3 cellular contexts compared by ENCODE assay signal in the genomic region with DNA sequence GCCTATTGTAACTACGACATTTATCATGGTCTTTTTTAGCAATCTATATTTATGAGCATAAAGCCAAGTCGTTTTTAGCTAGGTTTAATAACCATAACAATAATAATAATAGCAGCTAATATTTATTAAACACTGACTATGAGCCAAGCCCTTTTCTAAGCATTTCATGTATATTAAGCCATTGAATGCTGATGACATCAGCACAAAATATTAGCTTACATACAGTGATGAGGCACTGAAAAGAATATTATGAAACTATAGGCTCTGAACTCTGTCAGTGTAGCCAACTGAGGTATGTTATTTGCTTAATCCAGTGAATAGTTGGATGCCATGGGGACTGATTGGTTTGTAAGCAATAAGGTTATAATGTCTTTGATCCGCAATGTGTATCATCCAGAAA.
TF ChIP-seq lines count a peak whose summit lies in the region.

No MANE protein-coding gene starts in this region.

TF ChIP-seq in HepG2, 621 proteins besides CTCF, POLR2A, EP300 and RAD21:
- TF ChIP-seq, protein P1, sequence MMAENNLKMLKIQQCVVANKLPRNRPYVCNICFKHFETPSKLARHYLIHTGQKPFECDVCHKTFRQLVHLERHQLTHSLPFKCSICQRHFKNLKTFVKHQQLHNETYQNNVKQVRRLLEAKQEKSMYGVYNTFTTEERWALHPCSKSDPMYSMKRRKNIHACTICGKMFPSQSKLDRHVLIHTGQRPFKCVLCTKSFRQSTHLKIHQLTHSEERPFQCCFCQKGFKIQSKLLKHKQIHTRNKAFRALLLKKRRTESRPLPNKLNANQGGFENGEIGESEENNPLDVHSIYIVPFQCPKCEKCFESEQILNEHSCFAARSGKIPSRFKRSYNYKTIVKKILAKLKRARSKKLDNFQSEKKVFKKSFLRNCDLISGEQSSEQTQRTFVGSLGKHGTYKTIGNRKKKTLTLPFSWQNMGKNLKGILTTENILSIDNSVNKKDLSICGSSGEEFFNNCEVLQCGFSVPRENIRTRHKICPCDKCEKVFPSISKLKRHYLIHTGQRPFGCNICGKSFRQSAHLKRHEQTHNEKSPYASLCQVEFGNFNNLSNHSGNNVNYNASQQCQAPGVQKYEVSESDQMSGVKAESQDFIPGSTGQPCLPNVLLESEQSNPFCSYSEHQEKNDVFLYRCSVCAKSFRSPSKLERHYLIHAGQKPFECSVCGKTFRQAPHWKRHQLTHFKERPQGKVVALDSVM (CRISPR knock-in tag; IDR thresholded peaks at IDR 0.05) = no peak
- TF ChIP-seq MAFF (IDR thresholded peaks at IDR 0.05; ENCODE audit: low read depth, low read length) = peak; percentile 68
- peak in 1 of 2 experiments; percentile 72; a peak in 3 of 4 replicates for TF ChIP-seq MAFK (conservative IDR thresholded peaks at IDR 0.05 in 1 of 2, IDR thresholded peaks at IDR 0.05 in 1 of 2; ENCODE audit: low read length in 2 of 2)

TF ChIP-seq in A549, 52 proteins besides CTCF, POLR2A, EP300 and RAD21:
- TF ChIP-seq JUNB (IDR thresholded peaks at IDR 0.05) (no peak), BHLHE40 (IDR thresholded peaks at IDR 0.05; ENCODE audit: low read depth, low read length) (no peak), TP53 (CRISPR knock-in tag; IDR thresholded peaks at IDR 0.05) (no peak), HEYL (CRISPR knock-in tag; IDR thresholded peaks at IDR 0.05) (no peak), HOXB5 (CRISPR knock-in tag; IDR thresholded peaks at IDR 0.05) (no peak), RFX5 (IDR thresholded peaks at IDR 0.05) (no peak), MAFK (IDR thresholded peaks at IDR 0.05; ENCODE audit: partially characterized antibody) (peak; percentile 50)
- TF ChIP-seq, protein P2, sequence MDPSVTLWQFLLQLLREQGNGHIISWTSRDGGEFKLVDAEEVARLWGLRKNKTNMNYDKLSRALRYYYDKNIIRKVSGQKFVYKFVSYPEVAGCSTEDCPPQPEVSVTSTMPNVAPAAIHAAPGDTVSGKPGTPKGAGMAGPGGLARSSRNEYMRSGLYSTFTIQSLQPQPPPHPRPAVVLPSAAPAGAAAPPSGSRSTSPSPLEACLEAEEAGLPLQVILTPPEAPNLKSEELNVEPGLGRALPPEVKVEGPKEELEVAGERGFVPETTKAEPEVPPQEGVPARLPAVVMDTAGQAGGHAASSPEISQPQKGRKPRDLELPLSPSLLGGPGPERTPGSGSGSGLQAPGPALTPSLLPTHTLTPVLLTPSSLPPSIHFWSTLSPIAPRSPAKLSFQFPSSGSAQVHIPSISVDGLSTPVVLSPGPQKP (IDR thresholded peaks at IDR 0.05; ENCODE audit: low read depth, low read length) = no peak
TF ChIP-seq in A549: peak in this region for 1.

TF ChIP-seq in IMR-90, 13 proteins besides CTCF, POLR2A, EP300 and RAD21:
- peak; percentile 47 for TF ChIP-seq MAFK (IDR thresholded peaks at IDR 0.05; ENCODE audit: low read depth, low read length)
- TF ChIP-seq MAZ (IDR thresholded peaks at IDR 0.05; ENCODE audit: borderline replicate concordance, low read depth, low read length) = no peak
- TF ChIP-seq CEBPB (IDR thresholded peaks at IDR 0.05; ENCODE audit: low read depth, low read length) = no peak
- no peak for TF ChIP-seq CHD1 (IDR thresholded peaks at IDR 0.05; ENCODE audit: low read depth, low read length)
- TF ChIP-seq MXI1 (IDR thresholded peaks at IDR 0.05; ENCODE audit: borderline replicate concordance, low read depth, low read length) = no peak
- TF ChIP-seq, protein P3, sequence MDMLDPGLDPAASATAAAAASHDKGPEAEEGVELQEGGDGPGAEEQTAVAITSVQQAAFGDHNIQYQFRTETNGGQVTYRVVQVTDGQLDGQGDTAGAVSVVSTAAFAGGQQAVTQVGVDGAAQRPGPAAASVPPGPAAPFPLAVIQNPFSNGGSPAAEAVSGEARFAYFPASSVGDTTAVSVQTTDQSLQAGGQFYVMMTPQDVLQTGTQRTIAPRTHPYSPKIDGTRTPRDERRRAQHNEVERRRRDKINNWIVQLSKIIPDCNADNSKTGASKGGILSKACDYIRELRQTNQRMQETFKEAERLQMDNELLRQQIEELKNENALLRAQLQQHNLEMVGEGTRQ (IDR thresholded peaks at IDR 0.05; ENCODE audit: low read depth, low read length) = no peak
- no peak for TF ChIP-seq FOS (IDR thresholded peaks at IDR 0.05; ENCODE audit: low read depth, low read length)
- no peak for TF ChIP-seq RFX5 (IDR thresholded peaks at IDR 0.05; ENCODE audit: low read depth, low read length)
